ENCODE assay signal across 18 cellular contexts in genomic region chr2:98926601-98927000, GRCh38. TPM values are rescaled to one million over a fixed set of nuclear protein-coding genes. Genes with fewer than 3 reads are reported as not detected.
DNase-seq lines count a peak whose midpoint lies in the region; ATAC-seq and TF ChIP-seq lines count a peak whose summit lies in the region.
"Had no signal": no experiment of that assay in that cellular context is flagged by ENCODE, and none has a peak within 500 bp of the region (broad histone marks: within the 10 kb centered on the region; RNA-seq: fewer than 3 reads in every experiment).

No MANE protein-coding gene starts in this region.

- no peak overlapping the region for H4K91ac ChIP-seq in trophoblast cell (ENCODE audit: low read depth, low read length)

- H3K27me3 Mint-ChIP-seq in CD8-positive, alpha-beta T cell (ENCODE audit: low read depth), result peaks cover 13% of the 10 kb centered on the region

- H3K4me2 ChIP-seq in trophoblast cell (ENCODE audit: low read length), result no peak overlapping the region
- H3K4me2 ChIP-seq: A549 had no signal

- H3K4me3 ChIP-seq in RWPE2 (ENCODE audit: severe bottlenecking) (no peak overlapping the region), trophoblast cell (ENCODE audit: low read depth, low read length) (no peak overlapping the region)
- no peak overlapping the region for H3K4me3 ChIP-seq in CD8-positive, alpha-beta T cell (ENCODE audit: low read depth, low read length)
- H3K4me3 ChIP-seq: A549, GM12878 had no signal

- H2AK5ac ChIP-seq in trophoblast cell (ENCODE audit: low read length), result no peak overlapping the region

- no peaks in the 10 kb centered on the region for H3K79me1 ChIP-seq in trophoblast cell (ENCODE audit: low read length)

- H3K9me3 ChIP-seq in RWPE2 (ENCODE audit: severe bottlenecking) (no peaks in the 10 kb centered on the region), trophoblast cell (ENCODE audit: insufficient read depth, low read depth, low read length) (peaks cover 3% of the 10 kb centered on the region)
- H3K9me3 ChIP-seq in CD8-positive, alpha-beta T cell (ENCODE audit: low read length), result no peaks in the 10 kb centered on the region
- H3K9me3 ChIP-seq: A549 had no signal

- intact Hi-C loops in CD8-positive, alpha-beta T cell (cut with DNase I, micrococcal nuclease), result no loop called here

- H3K36me3 Mint-ChIP-seq in CD8-positive, alpha-beta T cell, result no peaks in the 10 kb centered on the region

- no peak overlapping the region for H2BK12ac ChIP-seq in trophoblast cell (ENCODE audit: low read length)

- H3K9me3 Mint-ChIP-seq in CD8-positive, alpha-beta T cell, result no peaks in the 10 kb centered on the region
- H3K9me3 Mint-ChIP-seq: IgD-negative memory B cell had no signal

- no peak overlapping the region for H4K8ac ChIP-seq in trophoblast cell (ENCODE audit: low read depth, low read length)

- POLR2A ChIA-PET in CD8-positive, alpha-beta T cell (lab: Charles Lee), result no interaction called here

- no peak overlapping the region for H2BK120ac ChIP-seq in trophoblast cell (ENCODE audit: insufficient read depth, low read length, poor library complexity)

- CTCF ChIA-PET in CD8-positive, alpha-beta T cell (lab: Charles Lee), result interaction anchor here (0.6 to 0.7 kb wide), 2 partner anchors 276 to 1057 kb away, joined by 4 read pairs; no protein-coding TSS in a partner anchor

- H3K36me3 ChIP-seq in RWPE2 (ENCODE audit: low read depth) (no peaks in the 10 kb centered on the region), trophoblast cell (ENCODE audit: control insufficient read depth in 1 of 2, insufficient read depth in 2 of 2, low read length in 2 of 2) (no peaks in the 10 kb centered on the region)
- H3K36me3 ChIP-seq in CD8-positive, alpha-beta T cell (ENCODE audit: insufficient read depth, low read length), result no peaks in the 10 kb centered on the region

- H3K4me3 Mint-ChIP-seq in CD8-positive, alpha-beta T cell, result no peak overlapping the region
- H3K4me3 Mint-ChIP-seq: IgD-negative memory B cell had no signal

- H3K4me1 Mint-ChIP-seq in CD8-positive, alpha-beta T cell (ENCODE audit: low read depth), result no peaks in the 10 kb centered on the region
- H3K4me1 Mint-ChIP-seq: IgD-negative memory B cell had no signal

- no peak overlapping the region for H2AFZ ChIP-seq in trophoblast cell (ENCODE audit: insufficient read depth, low read length, poor library complexity)

- no peaks in the 10 kb centered on the region for H3K27me3 ChIP-seq in RWPE2 (ENCODE audit: insufficient read depth, poor library complexity, severe bottlenecking)
- no peaks in the 10 kb centered on the region for H3K27me3 ChIP-seq in trophoblast cell (ENCODE audit: insufficient read depth, low read length)
- H3K27me3 ChIP-seq in CD8-positive, alpha-beta T cell (ENCODE audit: insufficient read depth, low read length), result no peaks in the 10 kb centered on the region

- H3K9ac ChIP-seq in trophoblast cell (ENCODE audit: low read length), result peak overlapping the region; percentile 62

- H3K27ac ChIP-seq in RWPE2 (ENCODE audit: poor library complexity, severe bottlenecking) (no peak overlapping the region), trophoblast cell (ENCODE audit: low read depth, low read length) (no peak overlapping the region)
- no peak overlapping the region for H3K27ac ChIP-seq in CD8-positive, alpha-beta T cell (ENCODE audit: low read depth, low read length)
- H3K27ac ChIP-seq: A549, C4-2B had no signal

- no peak overlapping the region for H3K23ac ChIP-seq in trophoblast cell (ENCODE audit: low read length)

- no peak for TF ChIP-seq CTCF in RWPE2 (IDR thresholded peaks at IDR 0.05; ENCODE audit: poor library complexity, severe bottlenecking)
- TF ChIP-seq CTCF in CD8-positive, alpha-beta T cell (IDR thresholded peaks at IDR 0.05), result no peak

- H2BK5ac ChIP-seq in trophoblast cell (ENCODE audit: low read depth, low read length, poor library complexity), result no peak overlapping the region

- H3K79me2 ChIP-seq in trophoblast cell (ENCODE audit: control insufficient read depth, insufficient read depth, low read length, poor library complexity), result no peaks in the 10 kb centered on the region

- H3K4me1 ChIP-seq in RWPE2 (ENCODE audit: insufficient read depth, poor library complexity, severe bottlenecking) (peaks cover 11% of the 10 kb centered on the region), trophoblast cell (ENCODE audit: control insufficient read depth in 1 of 2, insufficient read depth in 2 of 2, low read length in 2 of 2) (peaks cover 0 to 4% of the 10 kb centered on the region in 2 experiments)
- no peaks in the 10 kb centered on the region for H3K4me1 ChIP-seq in CD8-positive, alpha-beta T cell (ENCODE audit: insufficient read depth, low read length)
- H3K4me1 ChIP-seq: Caco-2 had no signal

- no peak overlapping the region for H4K12ac ChIP-seq in trophoblast cell (ENCODE audit: low read depth, low read length)

- H3K18ac ChIP-seq in trophoblast cell (ENCODE audit: low read length), result no peak overlapping the region

- H3K4ac ChIP-seq in trophoblast cell (ENCODE audit: low read depth, low read length), result no peak overlapping the region

- peak; percentile 51; the same call in 1 of the 3 replicates for ATAC-seq in RWPE2 (ENCODE audit: low read depth)
- ATAC-seq in CD8-positive, alpha-beta T cell, result no peak
- ATAC-seq: A549, GM12878 had no signal

- WGBS in trophoblast cell (ENCODE audit: extremely low coverage, insufficient coverage, insufficient read length), result no CpG with 5 or more reads among the region's 12 CpGs

- H3K14ac ChIP-seq in trophoblast cell (ENCODE audit: low read length), result no peak overlapping the region

- DNase-seq in Daoy (ENCODE audit: low read depth) (peak; percentile 33), RWPE2 (ENCODE audit: low spot score) (no peak), dermis blood vessel endothelial cell (peak; percentile 50), trophoblast cell (no peak), NCI-H774 (lab: John Stamatoyannopoulos, UW) (no peak)
- DNase-seq in stimulated activated CD8-positive, alpha-beta memory T cell treated with anti-CD3 and anti-CD28 coated beads, Interleukin-4, amount 100 ng/mL, for 48 hours, result no peak
- no peak for DNase-seq in CD8-positive, alpha-beta T cell
- DNase-seq: Caco-2, DMS53, NCI-H1417 treated with DMSO at 0.1 percent for 48 hours, NCI-H2081, NCI-H2227 treated with DMSO at 0.1 percent for 48 hours, NCI-H526 had no signal

- no peak overlapping the region for H3K27ac Mint-ChIP-seq in CD8-positive, alpha-beta T cell
- H3K27ac Mint-ChIP-seq: IgD-negative memory B cell had no signal

RNA-seq across cellular contexts. Expression of gene CRACDL, which starts 9.4 kb away (rescaled TPM):
- 0.33 and 1.3 TPM in 2 replicates for total RNA-seq in Daoy (2014; rRNA removed; shearing (Covaris generic))
- 3.3 and 9.0 TPM in 2 replicates for total RNA-seq in dermis blood vessel endothelial cell
- polyA plus RNA-seq in trophoblast cell (2013), result 0.12 and 0.29 TPM in 2 replicates
- under 1 TPM; 0.75 to 0.84 TPM for total RNA-seq in CD8-positive, alpha-beta T cell
- total RNA-seq: LHCN-M2 had no signal
- polyA plus RNA-seq: IgD-negative memory B cell had no signal

Comparison
In these comparisons a context has a peak if more than half of its experiments do, and no peak if none do; other contexts are left out.
1. DNase-seq: peak in Daoy (single experiment) and dermis blood vessel endothelial cell (single experiment); none in RWPE2 (single experiment), trophoblast cell (0 of 2), stimulated activated CD8-positive, alpha-beta memory T cell treated with anti-CD3 and anti-CD28 coated beads, Interleukin-4, amount 100 ng/mL, for 48 hours (single experiment), CD8-positive, alpha-beta T cell (0 of 7) and NCI-H774 (single experiment).